Comparison of ENCODE assay signal across 1 cellular context in the genomic region with DNA sequence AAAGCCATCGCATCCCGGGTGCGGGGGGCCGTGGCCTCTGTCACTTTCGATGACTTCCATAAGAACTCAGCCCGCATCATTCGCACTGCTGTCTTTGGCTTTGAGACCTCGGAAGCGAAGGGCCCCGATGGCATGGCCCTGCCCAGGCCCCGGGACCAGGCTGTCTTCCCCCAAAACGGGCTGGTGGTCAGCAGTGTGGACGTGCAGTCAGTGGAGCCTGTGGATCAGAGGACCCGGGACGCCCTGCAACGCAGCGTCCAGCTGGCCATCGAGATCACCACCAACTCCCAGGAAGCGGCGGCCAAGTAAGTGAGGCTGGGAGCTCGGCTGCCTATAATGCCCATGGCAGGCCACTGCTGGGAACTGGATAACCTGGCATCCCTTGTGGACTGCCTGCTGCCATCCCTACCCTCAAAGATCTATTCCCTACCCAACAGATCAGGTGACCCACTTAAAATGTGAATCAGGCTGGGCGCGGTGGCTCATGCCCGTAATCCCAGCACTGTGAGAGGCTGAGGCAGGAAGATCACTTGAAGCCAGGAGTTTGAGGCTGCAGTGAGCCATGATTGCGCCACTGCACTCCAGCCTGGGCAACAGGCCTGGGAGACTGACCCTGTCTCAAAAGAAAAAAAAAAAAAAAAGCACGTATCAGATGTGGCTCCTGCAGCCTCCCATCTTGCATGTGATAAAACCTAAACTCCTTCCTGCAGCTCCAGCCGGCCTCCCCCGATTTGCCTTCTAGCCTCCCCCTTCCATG.
TF ChIP-seq lines count a peak whose summit lies in the region.

No MANE protein-coding gene starts in this region.

TF ChIP-seq in H1, 55 proteins besides CTCF, POLR2A, EP300 and RAD21:
- TF ChIP-seq NRF1 (IDR thresholded peaks at IDR 0.05; ENCODE audit: low read depth, low read length) (no peak), GTF2F1 (IDR thresholded peaks at IDR 0.05; ENCODE audit: borderline replicate concordance, low read depth, low read length) (no peak), MAX (IDR thresholded peaks at IDR 0.05) (no peak), RFX5 (IDR thresholded peaks at IDR 0.05; ENCODE audit: borderline replicate concordance, low read depth, low read length) (no peak)
- TF ChIP-seq, protein P1, sequence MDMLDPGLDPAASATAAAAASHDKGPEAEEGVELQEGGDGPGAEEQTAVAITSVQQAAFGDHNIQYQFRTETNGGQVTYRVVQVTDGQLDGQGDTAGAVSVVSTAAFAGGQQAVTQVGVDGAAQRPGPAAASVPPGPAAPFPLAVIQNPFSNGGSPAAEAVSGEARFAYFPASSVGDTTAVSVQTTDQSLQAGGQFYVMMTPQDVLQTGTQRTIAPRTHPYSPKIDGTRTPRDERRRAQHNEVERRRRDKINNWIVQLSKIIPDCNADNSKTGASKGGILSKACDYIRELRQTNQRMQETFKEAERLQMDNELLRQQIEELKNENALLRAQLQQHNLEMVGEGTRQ (IDR thresholded peaks at IDR 0.05; ENCODE audit: low read length) = no peak
